ENCODE assay signal across 17 cellular contexts in the genomic region with DNA sequence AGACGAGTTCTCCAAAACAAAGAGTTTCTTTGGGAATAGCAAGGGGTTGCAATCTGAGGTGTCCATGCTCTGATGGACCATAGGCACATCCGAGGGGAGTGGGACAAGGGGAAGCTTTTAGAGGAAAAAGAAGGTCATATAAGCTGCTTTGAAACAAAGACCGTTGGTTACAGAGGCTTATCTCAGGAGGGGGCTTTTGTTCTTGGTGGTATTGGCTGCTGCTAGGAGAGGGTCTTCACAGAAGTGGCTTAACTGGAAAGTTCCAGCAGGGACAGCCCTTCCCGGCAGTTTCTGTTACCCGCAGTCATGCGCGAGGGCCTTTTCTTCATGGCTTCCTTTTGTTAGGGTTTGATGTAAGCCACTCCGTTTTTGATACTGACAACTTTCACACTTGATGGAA.
DNase-seq lines count a peak whose midpoint lies in the region; ATAC-seq, FAIRE-seq and TF ChIP-seq lines count a peak whose summit lies in the region.
"Had no signal": no experiment of that assay in that cellular context is flagged by ENCODE, and none has a peak within 500 bp of the region (broad histone marks: within the 10 kb centered on the region; RNA-seq: fewer than 3 reads in every experiment).

No MANE protein-coding gene starts in this region.

- H3K27ac Mint-ChIP-seq in GM23338: peak overlapping the region; percentile 88

- ATAC-seq in GM23338 (peak; percentile 20), GM21390 (IDR thresholded peaks at IDR 0.05; ENCODE audit: unreplicated experiment) (no peak)
- ATAC-seq: HepG2 had no signal

- H3K14ac ChIP-seq in trophoblast cell (ENCODE audit: low read length): no peak overlapping the region

- TF ChIP-seq POLR2A in endothelial cell of umbilical vein (IDR thresholded peaks at IDR 0.05; ENCODE audit: low read depth, low read length): no peak

- H3K9me1 ChIP-seq in endothelial cell of umbilical vein (replicated peaks; ENCODE audit: control insufficient read depth, extremely low read depth, insufficient read depth, low read length): no peaks in the 10 kb centered on the region

- H4K8ac ChIP-seq in trophoblast cell (ENCODE audit: low read depth, low read length): no peak overlapping the region

- H3K9me3 Mint-ChIP-seq in GM23338: no peaks in the 10 kb centered on the region
- H3K9me3 Mint-ChIP-seq: CD8-positive, alpha-beta memory T cell had no signal

- H3K4me3 ChIP-seq in GM23338 (0 out of 2 replicates have a peak overlapping the region, but pooled peaks have one; percentile 8), HUES64 (ENCODE audit: low read length) (no peak overlapping the region), endothelial cell of umbilical vein (replicated peaks in 1 of 3; ENCODE audit: insufficient read depth in 1 of 3, low read depth in 1 of 3, low read length in 3 of 3) (no peak overlapping the region), trophoblast cell (ENCODE audit: low read depth, low read length) (no peak overlapping the region), brain microvascular endothelial cell (ENCODE audit: low read depth, low read length) (no peak overlapping the region)
- H3K4me3 ChIP-seq: BLaER1 treated with 17β-estradiol and CSF1 and Interleukin-3, amounts not matched to agents 10 nM and 100 nM; SJCRH30 had no signal

- H3K27ac ChIP-seq in GM23338 (ENCODE audit: low read depth) (peak overlapping the region; percentile 70), HUES64 (ENCODE audit: low read depth, low read length) (peak overlapping the region; percentile 83), endothelial cell of umbilical vein (ENCODE audit: insufficient read depth, low read depth, low read length) (no peak overlapping the region), trophoblast cell (ENCODE audit: low read depth, low read length) (no peak overlapping the region), brain microvascular endothelial cell (no peak overlapping the region)
- H3K27ac ChIP-seq: BLaER1 treated with 17β-estradiol and CSF1 and Interleukin-3, amounts not matched to agents 10 nM and 100 nM; SJCRH30 had no signal

- BruUV-seq in endothelial cell of umbilical vein (replicated peaks; lab: Mats Ljungman, UMichigan): no TSS peak

- intact Hi-C loops in endothelial cell of umbilical vein (cut with micrococcal nuclease): no loop called here

- peak overlapping the region; percentile 34 for H2BK120ac ChIP-seq in trophoblast cell (ENCODE audit: insufficient read depth, low read length, poor library complexity)

- DNase-seq in GM23338 (ENCODE audit: low spot score): peak; percentile 73
- DNase-seq in endothelial cell of umbilical vein (ENCODE audit: low read depth, low spot score): no peak
- no peak for DNase-seq in trophoblast cell
- DNase-seq in brain microvascular endothelial cell: no peak
- no peak for DNase-seq in GM19239 (ENCODE audit: insufficient read length, low spot score)
- DNase-seq: CD8-positive, alpha-beta memory T cell; DMS79 treated with DMSO at 0.1 percent for 48 hours; KBM-7; NCI-H1105; NCI-H1694 treated with DMSO at 0.1 percent for 48 hours; NCI-H345; NCI-H524 treated with DMSO at 0.1 percent for 48 hours; SJCRH30 had no signal

- H2AFZ ChIP-seq in GM23338 (no peak overlapping the region), endothelial cell of umbilical vein (ENCODE audit: low read depth, low read length) (no peak overlapping the region), trophoblast cell (ENCODE audit: insufficient read depth, low read length, poor library complexity) (no peak overlapping the region)

- in situ Hi-C loops in brain microvascular endothelial cell (cut with HindIII; ENCODE audit: low pct_ligation_motif_present, low sequenced_read_pairs): no loop called here

- no peak overlapping the region for H3K23ac ChIP-seq in trophoblast cell (ENCODE audit: low read length)

- CTCF ChIA-PET in endothelial cell of umbilical vein (lab: Charles Lee): interaction anchor here (1.6 kb wide), 1 partner anchor 141 kb away, joined by 5 read pairs; no protein-coding TSS in a partner anchor

- no peak overlapping the region for H4K12ac ChIP-seq in trophoblast cell (ENCODE audit: low read depth, low read length)

- H3K36me3 ChIP-seq in GM23338 (ENCODE audit: insufficient read depth) (no peaks in the 10 kb centered on the region), HUES64 (ENCODE audit: insufficient read depth, low read length) (no peaks in the 10 kb centered on the region), endothelial cell of umbilical vein (ENCODE audit: control insufficient read depth in 2 of 2, extremely low read depth in 1 of 2, insufficient read depth in 2 of 2, low read length in 2 of 2) (no peaks in the 10 kb centered on the region), trophoblast cell (ENCODE audit: control insufficient read depth in 1 of 2, insufficient read depth in 2 of 2, low read length in 2 of 2) (no peaks in the 10 kb centered on the region), brain microvascular endothelial cell (replicated peaks) (no peaks in the 10 kb centered on the region)
- H3K36me3 ChIP-seq: SJCRH30 had no signal

- dilution Hi-C loops in endothelial cell of umbilical vein (cut with MboI; ENCODE audit: extremely low pct_ligation_motif_present, low sequenced_read_pairs): no loop called here

- H3K4me1 Mint-ChIP-seq in GM23338: peaks cover 77% of the 10 kb centered on the region

- H3K9ac ChIP-seq in HUES64 (ENCODE audit: low read depth, low read length): peak overlapping the region; percentile 48
- no peak overlapping the region for H3K9ac ChIP-seq in endothelial cell of umbilical vein (replicated peaks; ENCODE audit: extremely low read depth, insufficient read depth, low read length)
- H3K9ac ChIP-seq in trophoblast cell (ENCODE audit: low read length): no peak overlapping the region
- H3K9ac ChIP-seq: BLaER1 treated with 17β-estradiol and CSF1 and Interleukin-3, amounts not matched to agents 10 nM and 100 nM had no signal

- H3K9me3 ChIP-seq in HUES64 (ENCODE audit: insufficient read depth, low read depth, low read length) (no peaks in the 10 kb centered on the region), endothelial cell of umbilical vein (replicated peaks; ENCODE audit: control insufficient read depth, insufficient read depth, low read length) (no peaks in the 10 kb centered on the region), trophoblast cell (ENCODE audit: insufficient read depth, low read depth, low read length) (no peaks in the 10 kb centered on the region)
- H3K9me3 ChIP-seq: BLaER1 treated with 17β-estradiol and CSF1 and Interleukin-3, amounts not matched to agents 10 nM and 100 nM; SJCRH30 had no signal

- no peak overlapping the region for H3K4ac ChIP-seq in trophoblast cell (ENCODE audit: low read depth, low read length)

- H3K18ac ChIP-seq in trophoblast cell (ENCODE audit: low read length): no peak overlapping the region

- no peak overlapping the region for H4K91ac ChIP-seq in trophoblast cell (ENCODE audit: low read depth, low read length)

- POLR2A ChIA-PET in endothelial cell of umbilical vein (lab: Charles Lee): interaction anchor here (0.6 to 0.7 kb wide), 2 partner anchors 40 to 435 kb away, joined by 5 to 8 read pairs; no protein-coding TSS in a partner anchor

- H2BK5ac ChIP-seq in trophoblast cell (ENCODE audit: low read depth, low read length, poor library complexity): no peak overlapping the region

- H3K4me2 ChIP-seq in GM23338 (peak overlapping the region; percentile 64; the same call in 1 of the 2 replicates), endothelial cell of umbilical vein (ENCODE audit: insufficient read depth, low read length) (no peak overlapping the region), trophoblast cell (ENCODE audit: low read length) (no peak overlapping the region)
- H3K4me2 ChIP-seq: BLaER1 treated with 17β-estradiol and CSF1 and Interleukin-3, amounts not matched to agents 10 nM and 100 nM had no signal

- TF ChIP-seq CTCF in GM23338 (conservative IDR thresholded peaks at IDR 0.05; ENCODE audit: low read depth in 2 of 2) (no peak), endothelial cell of umbilical vein (IDR thresholded peaks at IDR 0.05; ENCODE audit: extremely low read depth in 1 of 2, insufficient read depth in 1 of 2, low read depth in 1 of 2, low read length in 2 of 2) (no peak), brain microvascular endothelial cell (IDR thresholded peaks at IDR 0.05; ENCODE audit: low read depth, low read length, missing control alignments) (no peak)

- no peak overlapping the region for H3K4me3 Mint-ChIP-seq in GM23338
- H3K4me3 Mint-ChIP-seq: CD8-positive, alpha-beta memory T cell had no signal

- peaks cover 1% of the 10 kb centered on the region; the same call in 1 of the 2 replicates for H4K20me1 ChIP-seq in GM23338 (replicated peaks; ENCODE audit: insufficient read depth)
- no peaks in the 10 kb centered on the region for H4K20me1 ChIP-seq in endothelial cell of umbilical vein (replicated peaks; ENCODE audit: control insufficient read depth, extremely low read depth, insufficient read depth, low read length)

- FAIRE-seq in endothelial cell of umbilical vein (lab: Jason Lieb, UNC) (no peak), GM19239 (lab: Jason Lieb, UNC) (no peak)
- FAIRE-seq: HepG2 had no signal

- H3K79me1 ChIP-seq in trophoblast cell (ENCODE audit: low read length): peaks cover 20% of the 10 kb centered on the region

- 17% methylated on average over 8 of the region's 8 CpGs for WGBS in HUES64
- WGBS in trophoblast cell (ENCODE audit: extremely low coverage, insufficient coverage, insufficient read length): no CpG with 5 or more reads among the region's 8 CpGs

- H3K27me3 Mint-ChIP-seq in GM23338 (ENCODE audit: insufficient read depth, low read depth, poor library complexity): peaks cover 26% of the 10 kb centered on the region

- no peaks in the 10 kb centered on the region for H3K9me2 ChIP-seq in GM23338 (ENCODE audit: insufficient read depth)

- H2AK5ac ChIP-seq in trophoblast cell (ENCODE audit: low read length): no peak overlapping the region

- peaks cover 10% of the 10 kb centered on the region for H3K36me3 Mint-ChIP-seq in GM23338 (ENCODE audit: low read depth)

- peaks cover 26% of the 10 kb centered on the region for H3F3A ChIP-seq in GM23338 (replicated peaks; ENCODE audit: low read depth)

- H3K27me3 ChIP-seq in GM23338 (ENCODE audit: insufficient read depth) (no peaks in the 10 kb centered on the region), HUES64 (ENCODE audit: insufficient read depth, low read length) (no peaks in the 10 kb centered on the region), endothelial cell of umbilical vein (ENCODE audit: control insufficient read depth in 2 of 2, insufficient read depth in 2 of 2, low read length in 2 of 2) (peaks cover 0 to 4% of the 10 kb centered on the region in 2 experiments), trophoblast cell (ENCODE audit: insufficient read depth, low read length) (no peaks in the 10 kb centered on the region), brain microvascular endothelial cell (replicated peaks) (no peaks in the 10 kb centered on the region)
- H3K27me3 ChIP-seq: BLaER1 treated with 17β-estradiol and CSF1 and Interleukin-3, amounts not matched to agents 10 nM and 100 nM; SJCRH30 had no signal

- H2BK12ac ChIP-seq in trophoblast cell (ENCODE audit: low read length): peak overlapping the region; percentile 58

- H3K4me1 ChIP-seq in GM23338 (ENCODE audit: insufficient read depth): peaks cover 56% of the 10 kb centered on the region
- peaks cover 49% of the 10 kb centered on the region for H3K4me1 ChIP-seq in HUES64 (ENCODE audit: insufficient read depth, low read length)
- H3K4me1 ChIP-seq in endothelial cell of umbilical vein (ENCODE audit: control insufficient read depth, extremely low read depth, insufficient read depth, low read length): no peaks in the 10 kb centered on the region
- H3K4me1 ChIP-seq in trophoblast cell (ENCODE audit: control insufficient read depth in 1 of 2, insufficient read depth in 2 of 2, low read length in 2 of 2): peaks cover 45 to 51% of the 10 kb centered on the region in 2 experiments
- H3K4me1 ChIP-seq: SJCRH30 had no signal

- peaks cover 71% of the 10 kb centered on the region for H3K79me2 ChIP-seq in GM23338 (replicated peaks; ENCODE audit: insufficient read depth)
- no peaks in the 10 kb centered on the region for H3K79me2 ChIP-seq in endothelial cell of umbilical vein (ENCODE audit: control insufficient read depth, insufficient read depth, low read length)
- H3K79me2 ChIP-seq in trophoblast cell (ENCODE audit: control insufficient read depth, insufficient read depth, low read length, poor library complexity): peaks cover 4% of the 10 kb centered on the region

Comparison
In these comparisons a context has a peak if more than half of its experiments do, and no peak if none do; other contexts are left out.
1. H3K27ac ChIP-seq: peak in GM23338 (single experiment) and HUES64 (single experiment); none in endothelial cell of umbilical vein (single experiment), trophoblast cell (single experiment) and brain microvascular endothelial cell (single experiment).